In the genomic region with DNA sequence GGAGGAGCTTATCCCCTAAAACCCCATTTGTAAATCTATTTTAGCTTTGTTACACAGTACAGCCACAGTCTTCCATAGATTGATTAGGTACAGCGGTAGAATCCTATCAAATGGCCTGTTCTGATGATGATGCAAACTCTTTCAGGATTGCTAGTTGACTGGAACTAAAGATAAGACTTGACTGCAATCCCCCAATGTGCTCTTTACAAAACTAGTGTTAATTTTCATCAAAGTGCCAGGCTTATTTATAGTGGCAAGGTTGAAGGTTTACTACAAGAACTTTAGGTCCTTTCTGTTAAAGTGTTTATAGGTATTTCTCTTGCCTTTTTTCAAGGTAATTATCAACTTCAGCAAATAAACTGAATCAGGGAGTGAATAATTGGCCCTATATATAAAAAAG, we compare ENCODE assay signal across 24 cellular contexts. TPM values are rescaled to one million over a fixed set of nuclear protein-coding genes. Genes with fewer than 3 reads are reported as not detected.
"Had no signal": no experiment of that assay in that cellular context is flagged by ENCODE, and none has a peak within 500 bp of the region (broad histone marks: within the 10 kb centered on the region; RNA-seq: fewer than 3 reads in every experiment).

No MANE protein-coding gene starts in this region.

- ATAC-seq: foreskin keratinocyte; left cardiac atrium; lower lobe of right lung; psoas muscle; stimulated activated naive B cell treated with anti-CD40 and anti-IgM and Interleukin-4, amounts not matched to agents 10 μg/mL and 1 μg/mL and 100 μg/mL, for 72 hours; stimulated activated naive CD8-positive, alpha-beta T cell treated with anti-CD3 and anti-CD28 coated beads, Interleukin-15, amount 100 ng/mL, for 72 hours had no signal

- H3K79me2 ChIP-seq: parathyroid adenoma had no signal

- DNase-seq: dermis blood vessel endothelial cell; foreskin keratinocyte; immature natural killer cell; kidney; left cardiac atrium; left ventricle myocardium inferior; lower lobe of right lung; midbrain; naive B cell; psoas muscle; sigmoid colon; stimulated activated CD4-positive, alpha-beta T cell treated with anti-CD3 and anti-CD28 coated beads, Interleukin-2, amount 100 ng/mL, for 24 hours; stimulated activated CD4-positive, alpha-beta T cell treated with anti-CD3 and anti-CD28 coated beads, Interleukin-4, amount 100 ng/mL, for 4 hours; stimulated activated naive B cell treated with anti-CD40 and anti-IgM and Interleukin-4, amounts not matched to agents 10 μg/mL and 1 μg/mL and 100 μg/mL, for 72 hours; stimulated activated naive CD8-positive, alpha-beta T cell treated with anti-CD3 and anti-CD28 coated beads, Interleukin-15, amount 100 ng/mL, for 72 hours; testis had no signal

- H3K27me3 ChIP-seq: foreskin keratinocyte, testis had no signal

- H3K9me3 ChIP-seq: left ventricle myocardium inferior, lower lobe of right lung, psoas muscle, sigmoid colon, testis, tibial nerve had no signal

- H3K36me3 ChIP-seq: lower lobe of right lung had no signal

- H3K4me3 Mint-ChIP-seq: immature natural killer cell; memory B cell; naive B cell; nephron; stimulated activated naive B cell treated with anti-CD40 and anti-IgM and Interleukin-4, amounts not matched to agents 10 μg/mL and 1 μg/mL and 100 μg/mL, for 72 hours; stimulated activated naive CD8-positive, alpha-beta T cell treated with anti-CD3 and anti-CD28 coated beads, Interleukin-15, amount 100 ng/mL, for 72 hours had no signal

- H3K27ac Mint-ChIP-seq: immature natural killer cell; memory B cell; naive B cell; nephron; stimulated activated naive B cell treated with anti-CD40 and anti-IgM and Interleukin-4, amounts not matched to agents 10 μg/mL and 1 μg/mL and 100 μg/mL, for 72 hours; stimulated activated naive CD8-positive, alpha-beta T cell treated with anti-CD3 and anti-CD28 coated beads, Interleukin-15, amount 100 ng/mL, for 72 hours had no signal

- H3K27ac ChIP-seq: foreskin keratinocyte, left ventricle myocardium inferior, lower lobe of right lung, parathyroid adenoma, psoas muscle, sigmoid colon, skin epidermis, testis, tibial nerve had no signal

- H3K4me1 ChIP-seq: left ventricle myocardium inferior, lower lobe of right lung, parathyroid adenoma, psoas muscle, sigmoid colon, testis, tibial nerve had no signal

- H2AFZ ChIP-seq: parathyroid adenoma had no signal

- H3K4me3 ChIP-seq: left ventricle myocardium inferior, lower lobe of right lung, psoas muscle, sigmoid colon, skin epidermis, testis, tibial nerve had no signal

- H3K9me3 Mint-ChIP-seq: immature natural killer cell; memory B cell; nephron; stimulated activated naive B cell treated with anti-CD40 and anti-IgM and Interleukin-4, amounts not matched to agents 10 μg/mL and 1 μg/mL and 100 μg/mL, for 72 hours; stimulated activated naive CD8-positive, alpha-beta T cell treated with anti-CD3 and anti-CD28 coated beads, Interleukin-15, amount 100 ng/mL, for 72 hours had no signal

RNA-seq across cellular contexts. Expression of a gene that starts 9.0 kb away (rescaled TPM):
- total RNA-seq: epithelial cell of proximal tubule, kidney, left cardiac atrium, left ventricle myocardium inferior, psoas muscle, subcutaneous adipose tissue, tibial nerve, urinary bladder had no signal
- polyA plus RNA-seq: immature natural killer cell, psoas muscle, sigmoid colon, urinary bladder had no signal
